In genomic region chr9:35829084-35829763, GRCh38 we compare ENCODE assay signal across 8 cellular contexts. TPM values are rescaled to one million over a fixed set of nuclear protein-coding genes. Genes with fewer than 3 reads are reported as not detected.
DNase-seq lines count a peak whose midpoint lies in the region; ATAC-seq and TF ChIP-seq lines count a peak whose summit lies in the region.

TSS of gene TMEM8B (plus strand) at chr9:35829228. CDS start at chr9:35829448, 220 bp downstream.

- intact Hi-C loops in activated T-helper 2 cell treated with anti-CD3 and anti-CD28 coated beads, Interferon-gamma antibody, Interleukin-2, Interleukin-4, amounts not matched to agents 10 μg/mL and 5 μg/mL and 100 μg/mL, durations not matched to agents 14 hours and 24 hours and 36 hours (cut with micrococcal nuclease), result loop anchor here (5.0 kb wide), 1 partner anchor 82 kb away; the partner anchor contains the start of genes GBA2 and RGP1

- TF ChIP-seq CTCF in GM23338 (conservative IDR thresholded peaks at IDR 0.05; ENCODE audit: low read depth in 2 of 2) (no peak), LNCaP clone FGC (IDR thresholded peaks at IDR 0.05; ENCODE audit: control insufficient read depth, extremely low read depth, insufficient read depth) (no peak), fibroblast of the aortic adventitia (IDR thresholded peaks at IDR 0.05; ENCODE audit: insufficient read depth, low read length) (no peak), nephron (IDR thresholded peaks at IDR 0.05; ENCODE audit: unreplicated experiment in 3 of 3) (no peak)

- H3K27ac ChIP-seq in GM23338 (ENCODE audit: low read depth), result peak within 1 kb of the TSS; percentile 95

- H3K4me2 ChIP-seq in GM23338, result peak within 1 kb of the TSS; percentile 99

- peak; percentile 90 for ATAC-seq in GM23338

- no peaks in the 10 kb centered on the region for H3K27me3 ChIP-seq in GM23338 (ENCODE audit: insufficient read depth)

- H3K36me3 ChIP-seq in GM23338 (ENCODE audit: insufficient read depth), result no peaks in the 10 kb centered on the region

- H3K27ac Mint-ChIP-seq in GM23338 (peak within 1 kb of the TSS; percentile 87), nephron (peak within 1 kb of the TSS; percentile 92 to 97 (median 94))
- peak within 1 kb of the TSS; percentile 79 for H3K27ac Mint-ChIP-seq in activated T-helper 2 cell treated with anti-CD3 and anti-CD28 coated beads, Interferon-gamma antibody, Interleukin-2, Interleukin-4, amounts not matched to agents 10 μg/mL and 5 μg/mL and 100 μg/mL, durations not matched to agents 14 hours and 24 hours and 36 hours

- H3K4me1 ChIP-seq in GM23338 (ENCODE audit: insufficient read depth), result peaks cover 9% of the 10 kb centered on the region; the same call in 1 of the 2 replicates

- H3K27me3 Mint-ChIP-seq in GM23338 (ENCODE audit: insufficient read depth, low read depth, poor library complexity), result peaks cover 11% of the 10 kb centered on the region
- H3K27me3 Mint-ChIP-seq in activated T-helper 2 cell treated with anti-CD3 and anti-CD28 coated beads, Interferon-gamma antibody, Interleukin-2, Interleukin-4, amounts not matched to agents 10 μg/mL and 5 μg/mL and 100 μg/mL, durations not matched to agents 14 hours and 24 hours and 36 hours (ENCODE audit: low read depth), result no peaks in the 10 kb centered on the region
- H3K27me3 Mint-ChIP-seq in nephron (ENCODE audit: low read depth), result peaks cover 4% of the 10 kb centered on the region

- no peaks in the 10 kb centered on the region for H3K9me2 ChIP-seq in GM23338 (ENCODE audit: insufficient read depth)

- H3F3A ChIP-seq in GM23338 (replicated peaks; ENCODE audit: low read depth), result 0 out of 2 replicates have a peak, but pooled peaks cover 6% of the 10 kb centered on the region

- peak within 1 kb of the TSS; percentile 100 for H2AFZ ChIP-seq in GM23338

- no peaks in the 10 kb centered on the region for H4K20me1 ChIP-seq in GM23338 (replicated peaks; ENCODE audit: insufficient read depth)

- DNase-seq in DMS153 (lab: John Stamatoyannopoulos, UW), result peak; percentile 82
- peak; percentile 100 for DNase-seq in GM23338 (ENCODE audit: low spot score)
- no peak for DNase-seq in LNCaP clone FGC (ENCODE audit: low read depth)
- DNase-seq in RPMI7951 (ENCODE audit: low read depth), result peak; percentile 86
- peak; percentile 86 for DNase-seq in activated T-helper 2 cell treated with anti-CD3 and anti-CD28 coated beads, Interferon-gamma antibody, Interleukin-2, Interleukin-4, amounts not matched to agents 10 μg/mL and 5 μg/mL and 100 μg/mL, durations not matched to agents 14 hours and 24 hours and 36 hours (ENCODE audit: low spot score)
- peak; percentile 82 for DNase-seq in fibroblast of the aortic adventitia (ENCODE audit: low read depth)
- peak; percentile 94 for DNase-seq in stimulated activated naive CD4-positive, alpha-beta T cell treated with Interleukin-2 at 50 U/mL for 16 hours (lab: John Stamatoyannopoulos, UW)

- H3K9me3 Mint-ChIP-seq in GM23338, result no peaks in the 10 kb centered on the region; the same call in 2 of the 3 replicates
- H3K9me3 Mint-ChIP-seq in activated T-helper 2 cell treated with anti-CD3 and anti-CD28 coated beads, Interferon-gamma antibody, Interleukin-2, Interleukin-4, amounts not matched to agents 10 μg/mL and 5 μg/mL and 100 μg/mL, durations not matched to agents 14 hours and 24 hours and 36 hours, result no peaks in the 10 kb centered on the region
- H3K9me3 Mint-ChIP-seq in nephron, result no peaks in the 10 kb centered on the region

- H3K36me3 Mint-ChIP-seq in GM23338 (ENCODE audit: low read depth), result no peaks in the 10 kb centered on the region
- no peaks in the 10 kb centered on the region for H3K36me3 Mint-ChIP-seq in activated T-helper 2 cell treated with anti-CD3 and anti-CD28 coated beads, Interferon-gamma antibody, Interleukin-2, Interleukin-4, amounts not matched to agents 10 μg/mL and 5 μg/mL and 100 μg/mL, durations not matched to agents 14 hours and 24 hours and 36 hours (ENCODE audit: low read depth)
- H3K36me3 Mint-ChIP-seq in nephron (ENCODE audit: low read depth), result no peaks in the 10 kb centered on the region

- no peaks in the 10 kb centered on the region for H3K79me2 ChIP-seq in GM23338 (replicated peaks; ENCODE audit: insufficient read depth)

- H3K4me3 ChIP-seq in GM23338 (peak within 1 kb of the TSS; percentile 88), LNCaP clone FGC (ENCODE audit: low read depth, low read length) (peak within 1 kb of the TSS; percentile 67), fibroblast of the aortic adventitia (ENCODE audit: low read depth, low read length) (peak within 1 kb of the TSS; percentile 76)

- H3K4me1 Mint-ChIP-seq in GM23338 (peaks cover 27% of the 10 kb centered on the region), nephron (peaks cover 63% of the 10 kb centered on the region)
- peaks cover 18% of the 10 kb centered on the region for H3K4me1 Mint-ChIP-seq in activated T-helper 2 cell treated with anti-CD3 and anti-CD28 coated beads, Interferon-gamma antibody, Interleukin-2, Interleukin-4, amounts not matched to agents 10 μg/mL and 5 μg/mL and 100 μg/mL, durations not matched to agents 14 hours and 24 hours and 36 hours (ENCODE audit: low read depth)

- H3K4me3 Mint-ChIP-seq in GM23338, result peak within 1 kb of the TSS; percentile 85
- H3K4me3 Mint-ChIP-seq in activated T-helper 2 cell treated with anti-CD3 and anti-CD28 coated beads, Interferon-gamma antibody, Interleukin-2, Interleukin-4, amounts not matched to agents 10 μg/mL and 5 μg/mL and 100 μg/mL, durations not matched to agents 14 hours and 24 hours and 36 hours (ENCODE audit: low read depth), result peak within 1 kb of the TSS; percentile 87
- peak within 1 kb of the TSS; percentile 90 to 95 (median 93) for H3K4me3 Mint-ChIP-seq in nephron

TF ChIP-seq in GM23338, 12 proteins besides CTCF, POLR2A, EP300 and RAD21:
- TF ChIP-seq CREB1 (CRISPR knock-in tag; IDR thresholded peaks at IDR 0.05; ENCODE audit: low read depth) (peak; percentile 86), JUNB (IDR thresholded peaks at IDR 0.05; ENCODE audit: unreplicated experiment) (no peak)

RNA-seq across cellular contexts. Expression of gene TMEM8B, which starts in this region (rescaled TPM):
- total RNA-seq in GM23338 (2014; rRNA removed; shearing (Covaris generic)), result 5.5 and 7.5 TPM in 2 replicates
- polyA plus RNA-seq in GM23338 (2016; fragmentation: Nextera tagmentation; extraction: Ambion mirVana), result 3.6 and 4.2 TPM in 2 replicates
- total RNA-seq in RPMI7951 (2014; rRNA removed; shearing (Covaris generic)), result 1.4 and 1.9 TPM in 2 replicates
- total RNA-seq in activated T-helper 2 cell treated with anti-CD3 and anti-CD28 coated beads, Interferon-gamma antibody, Interleukin-2, Interleukin-4, amounts not matched to agents 10 μg/mL and 5 μg/mL and 100 μg/mL, durations not matched to agents 14 hours and 24 hours and 36 hours, result 3.0 and 3.4 TPM in 2 replicates
- 1.9 and 2.8 TPM in 2 replicates for total RNA-seq in fibroblast of the aortic adventitia (ENCODE audit: low replicate concordance)
